In the genomic region with DNA sequence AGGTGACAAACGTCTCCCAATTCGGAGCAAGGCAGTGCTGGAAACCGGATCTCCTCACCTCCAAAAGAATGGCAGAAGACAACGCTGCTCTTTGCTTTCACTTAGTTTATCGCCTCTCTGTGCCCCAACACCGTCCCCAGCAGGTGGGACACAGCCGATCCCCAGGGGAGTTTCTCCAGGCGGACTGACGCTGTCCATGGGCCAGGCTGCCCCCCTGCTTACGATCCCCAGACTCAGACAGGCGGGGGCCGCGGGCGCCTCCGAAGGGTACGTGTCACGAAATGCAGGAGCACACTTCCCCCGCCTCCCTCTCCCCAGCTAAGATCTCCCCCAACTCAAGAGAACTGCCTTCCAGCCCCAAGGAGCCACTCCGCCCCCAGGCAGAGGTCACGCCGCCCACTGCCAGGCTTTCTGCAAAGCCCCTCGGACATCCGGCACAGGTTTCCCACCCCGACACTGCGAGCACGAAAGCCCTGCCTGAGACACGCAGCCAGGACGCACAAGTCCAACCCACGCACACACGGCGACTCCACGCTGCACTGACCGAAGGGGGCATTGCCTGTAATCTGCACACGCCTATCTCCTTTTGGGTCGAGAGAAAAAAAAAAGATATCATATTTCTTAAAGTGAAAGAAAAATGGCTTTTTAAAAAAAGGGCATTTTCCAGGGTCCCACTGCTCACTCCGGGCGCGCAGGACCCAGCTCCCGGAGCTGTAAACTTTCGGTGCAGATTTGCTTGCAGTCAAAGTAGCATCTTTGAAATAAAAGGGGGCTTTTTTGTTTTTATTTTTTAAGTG, we compare ENCODE assay signal across 2 cellular contexts.
A peak's percentile ranks its signal among the peaks of the same experiment; 100 is the strongest.
TF ChIP-seq lines count a peak whose summit lies in the region.

No MANE protein-coding gene starts in this region.

TF ChIP-seq in IMR-90, 13 proteins besides CTCF, POLR2A, EP300 and RAD21:
- TF ChIP-seq, protein P1, sequence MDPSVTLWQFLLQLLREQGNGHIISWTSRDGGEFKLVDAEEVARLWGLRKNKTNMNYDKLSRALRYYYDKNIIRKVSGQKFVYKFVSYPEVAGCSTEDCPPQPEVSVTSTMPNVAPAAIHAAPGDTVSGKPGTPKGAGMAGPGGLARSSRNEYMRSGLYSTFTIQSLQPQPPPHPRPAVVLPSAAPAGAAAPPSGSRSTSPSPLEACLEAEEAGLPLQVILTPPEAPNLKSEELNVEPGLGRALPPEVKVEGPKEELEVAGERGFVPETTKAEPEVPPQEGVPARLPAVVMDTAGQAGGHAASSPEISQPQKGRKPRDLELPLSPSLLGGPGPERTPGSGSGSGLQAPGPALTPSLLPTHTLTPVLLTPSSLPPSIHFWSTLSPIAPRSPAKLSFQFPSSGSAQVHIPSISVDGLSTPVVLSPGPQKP (IDR thresholded peaks at IDR 0.05; ENCODE audit: borderline replicate concordance, low read depth, low read length) = no peak
- TF ChIP-seq FOS (IDR thresholded peaks at IDR 0.05; ENCODE audit: low read depth, low read length) = no peak
- peak; percentile 91 for TF ChIP-seq MXI1 (IDR thresholded peaks at IDR 0.05; ENCODE audit: borderline replicate concordance, low read depth, low read length)
- TF ChIP-seq, protein P2, sequence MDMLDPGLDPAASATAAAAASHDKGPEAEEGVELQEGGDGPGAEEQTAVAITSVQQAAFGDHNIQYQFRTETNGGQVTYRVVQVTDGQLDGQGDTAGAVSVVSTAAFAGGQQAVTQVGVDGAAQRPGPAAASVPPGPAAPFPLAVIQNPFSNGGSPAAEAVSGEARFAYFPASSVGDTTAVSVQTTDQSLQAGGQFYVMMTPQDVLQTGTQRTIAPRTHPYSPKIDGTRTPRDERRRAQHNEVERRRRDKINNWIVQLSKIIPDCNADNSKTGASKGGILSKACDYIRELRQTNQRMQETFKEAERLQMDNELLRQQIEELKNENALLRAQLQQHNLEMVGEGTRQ (IDR thresholded peaks at IDR 0.05; ENCODE audit: low read depth, low read length) = no peak
- TF ChIP-seq NFE2L2 (IDR thresholded peaks at IDR 0.05; ENCODE audit: low read depth, low read length) = no peak
- TF ChIP-seq MAZ (IDR thresholded peaks at IDR 0.05; ENCODE audit: borderline replicate concordance, low read depth, low read length) = peak; percentile 93
- no peak for TF ChIP-seq SMC3 (IDR thresholded peaks at IDR 0.05; ENCODE audit: low read depth, low read length)
- TF ChIP-seq MAFK (IDR thresholded peaks at IDR 0.05; ENCODE audit: low read depth, low read length) = no peak
- TF ChIP-seq RFX5 (IDR thresholded peaks at IDR 0.05; ENCODE audit: low read depth, low read length) = no peak
- TF ChIP-seq CEBPB (IDR thresholded peaks at IDR 0.05; ENCODE audit: low read depth, low read length) = no peak
- no peak for TF ChIP-seq RCOR1 (IDR thresholded peaks at IDR 0.05; ENCODE audit: insufficient replicate concordance, low read length)
- TF ChIP-seq CHD1 (IDR thresholded peaks at IDR 0.05; ENCODE audit: low read depth, low read length) = no peak; the same call in 1 of the 2 replicates
- TF ChIP-seq BHLHE40 (IDR thresholded peaks at IDR 0.05; ENCODE audit: low read depth, low read length) = peak; percentile 60

TF ChIP-seq in WTC11, 78 proteins besides CTCF, POLR2A, EP300 and RAD21 (continued from another document):
- TF ChIP-seq, protein P3, sequence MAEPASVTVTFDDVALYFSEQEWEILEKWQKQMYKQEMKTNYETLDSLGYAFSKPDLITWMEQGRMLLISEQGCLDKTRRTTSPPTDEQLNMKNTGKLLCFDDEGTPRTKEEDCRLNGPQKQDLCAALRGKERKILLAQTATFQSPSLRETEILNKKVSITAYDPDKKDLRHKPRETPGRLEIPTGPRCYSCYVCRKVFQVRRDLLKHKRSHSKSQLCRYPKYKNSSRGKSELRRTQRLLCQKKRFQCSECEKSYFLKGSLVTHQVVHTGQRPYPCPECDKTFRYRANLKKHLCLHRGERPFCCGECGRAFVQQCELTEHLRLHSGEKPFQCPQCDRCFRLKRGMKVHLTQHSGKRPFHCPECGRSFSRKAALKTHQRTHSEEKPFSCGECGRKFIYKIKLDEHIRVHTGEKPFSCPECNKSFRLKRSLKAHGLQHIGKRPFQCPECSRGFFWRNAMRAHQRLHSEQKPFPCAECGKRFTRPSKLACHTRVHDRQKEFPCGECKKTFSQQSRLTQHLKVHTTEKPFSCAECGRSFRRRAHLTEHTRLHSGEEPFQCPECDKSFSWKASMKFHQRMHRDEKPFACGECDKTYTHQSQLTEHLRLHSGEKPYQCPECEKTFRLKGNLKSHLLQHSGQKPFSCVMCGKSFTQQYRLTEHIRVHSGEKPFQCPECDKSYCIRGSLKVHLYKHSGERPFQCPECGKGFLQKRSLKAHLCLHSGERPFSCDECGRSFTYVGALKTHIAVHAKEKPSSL (CRISPR knock-in tag; conservative IDR thresholded peaks at IDR 0.05) = no peak
- no peak for TF ChIP-seq ZNF416 (CRISPR knock-in tag; IDR thresholded peaks at IDR 0.05)
- TF ChIP-seq, protein P4, sequence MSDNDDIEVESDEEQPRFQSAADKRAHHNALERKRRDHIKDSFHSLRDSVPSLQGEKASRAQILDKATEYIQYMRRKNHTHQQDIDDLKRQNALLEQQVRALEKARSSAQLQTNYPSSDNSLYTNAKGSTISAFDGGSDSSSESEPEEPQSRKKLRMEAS (CRISPR knock-in tag; IDR thresholded peaks at IDR 0.05) = peak; percentile 40; the same call in 1 of the 2 replicates
- TF ChIP-seq, protein P5, sequence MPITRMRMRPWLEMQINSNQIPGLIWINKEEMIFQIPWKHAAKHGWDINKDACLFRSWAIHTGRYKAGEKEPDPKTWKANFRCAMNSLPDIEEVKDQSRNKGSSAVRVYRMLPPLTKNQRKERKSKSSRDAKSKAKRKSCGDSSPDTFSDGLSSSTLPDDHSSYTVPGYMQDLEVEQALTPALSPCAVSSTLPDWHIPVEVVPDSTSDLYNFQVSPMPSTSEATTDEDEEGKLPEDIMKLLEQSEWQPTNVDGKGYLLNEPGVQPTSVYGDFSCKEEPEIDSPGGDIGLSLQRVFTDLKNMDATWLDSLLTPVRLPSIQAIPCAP (CRISPR knock-in tag; IDR thresholded peaks at IDR 0.05) = 0 out of 2 replicates have a peak, but pooled peaks have one; percentile 18
- TF ChIP-seq, protein P6, sequence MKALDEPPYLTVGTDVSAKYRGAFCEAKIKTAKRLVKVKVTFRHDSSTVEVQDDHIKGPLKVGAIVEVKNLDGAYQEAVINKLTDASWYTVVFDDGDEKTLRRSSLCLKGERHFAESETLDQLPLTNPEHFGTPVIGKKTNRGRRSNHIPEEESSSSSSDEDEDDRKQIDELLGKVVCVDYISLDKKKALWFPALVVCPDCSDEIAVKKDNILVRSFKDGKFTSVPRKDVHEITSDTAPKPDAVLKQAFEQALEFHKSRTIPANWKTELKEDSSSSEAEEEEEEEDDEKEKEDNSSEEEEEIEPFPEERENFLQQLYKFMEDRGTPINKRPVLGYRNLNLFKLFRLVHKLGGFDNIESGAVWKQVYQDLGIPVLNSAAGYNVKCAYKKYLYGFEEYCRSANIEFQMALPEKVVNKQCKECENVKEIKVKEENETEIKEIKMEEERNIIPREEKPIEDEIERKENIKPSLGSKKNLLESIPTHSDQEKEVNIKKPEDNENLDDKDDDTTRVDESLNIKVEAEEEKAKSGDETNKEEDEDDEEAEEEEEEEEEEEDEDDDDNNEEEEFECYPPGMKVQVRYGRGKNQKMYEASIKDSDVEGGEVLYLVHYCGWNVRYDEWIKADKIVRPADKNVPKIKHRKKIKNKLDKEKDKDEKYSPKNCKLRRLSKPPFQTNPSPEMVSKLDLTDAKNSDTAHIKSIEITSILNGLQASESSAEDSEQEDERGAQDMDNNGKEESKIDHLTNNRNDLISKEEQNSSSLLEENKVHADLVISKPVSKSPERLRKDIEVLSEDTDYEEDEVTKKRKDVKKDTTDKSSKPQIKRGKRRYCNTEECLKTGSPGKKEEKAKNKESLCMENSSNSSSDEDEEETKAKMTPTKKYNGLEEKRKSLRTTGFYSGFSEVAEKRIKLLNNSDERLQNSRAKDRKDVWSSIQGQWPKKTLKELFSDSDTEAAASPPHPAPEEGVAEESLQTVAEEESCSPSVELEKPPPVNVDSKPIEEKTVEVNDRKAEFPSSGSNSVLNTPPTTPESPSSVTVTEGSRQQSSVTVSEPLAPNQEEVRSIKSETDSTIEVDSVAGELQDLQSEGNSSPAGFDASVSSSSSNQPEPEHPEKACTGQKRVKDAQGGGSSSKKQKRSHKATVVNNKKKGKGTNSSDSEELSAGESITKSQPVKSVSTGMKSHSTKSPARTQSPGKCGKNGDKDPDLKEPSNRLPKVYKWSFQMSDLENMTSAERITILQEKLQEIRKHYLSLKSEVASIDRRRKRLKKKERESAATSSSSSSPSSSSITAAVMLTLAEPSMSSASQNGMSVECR (CRISPR knock-in tag; IDR thresholded peaks at IDR 0.05; ENCODE audit: borderline replicate concordance) = peak; percentile 77; the same call in 1 of the 2 replicates
- 0 out of 2 replicates have a peak, but pooled peaks have one; percentile 48 for TF ChIP-seq CREM (CRISPR knock-in tag; IDR thresholded peaks at IDR 0.05)
- TF ChIP-seq, protein P7, sequence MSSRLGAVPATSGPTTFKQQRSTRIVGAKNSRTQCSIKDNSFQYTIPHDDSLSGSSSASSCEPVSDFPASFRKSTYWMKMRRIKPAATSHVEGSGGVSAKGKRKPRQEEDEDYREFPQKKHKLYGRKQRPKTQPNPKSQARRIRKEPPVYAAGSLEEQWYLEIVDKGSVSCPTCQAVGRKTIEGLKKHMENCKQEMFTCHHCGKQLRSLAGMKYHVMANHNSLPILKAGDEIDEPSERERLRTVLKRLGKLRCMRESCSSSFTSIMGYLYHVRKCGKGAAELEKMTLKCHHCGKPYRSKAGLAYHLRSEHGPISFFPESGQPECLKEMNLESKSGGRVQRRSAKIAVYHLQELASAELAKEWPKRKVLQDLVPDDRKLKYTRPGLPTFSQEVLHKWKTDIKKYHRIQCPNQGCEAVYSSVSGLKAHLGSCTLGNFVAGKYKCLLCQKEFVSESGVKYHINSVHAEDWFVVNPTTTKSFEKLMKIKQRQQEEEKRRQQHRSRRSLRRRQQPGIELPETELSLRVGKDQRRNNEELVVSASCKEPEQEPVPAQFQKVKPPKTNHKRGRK (CRISPR knock-in tag; IDR thresholded peaks at IDR 0.05; ENCODE audit: borderline replicate concordance) = 0 out of 2 replicates have a peak, but pooled peaks have one; percentile 25
- TF ChIP-seq, protein P8, sequence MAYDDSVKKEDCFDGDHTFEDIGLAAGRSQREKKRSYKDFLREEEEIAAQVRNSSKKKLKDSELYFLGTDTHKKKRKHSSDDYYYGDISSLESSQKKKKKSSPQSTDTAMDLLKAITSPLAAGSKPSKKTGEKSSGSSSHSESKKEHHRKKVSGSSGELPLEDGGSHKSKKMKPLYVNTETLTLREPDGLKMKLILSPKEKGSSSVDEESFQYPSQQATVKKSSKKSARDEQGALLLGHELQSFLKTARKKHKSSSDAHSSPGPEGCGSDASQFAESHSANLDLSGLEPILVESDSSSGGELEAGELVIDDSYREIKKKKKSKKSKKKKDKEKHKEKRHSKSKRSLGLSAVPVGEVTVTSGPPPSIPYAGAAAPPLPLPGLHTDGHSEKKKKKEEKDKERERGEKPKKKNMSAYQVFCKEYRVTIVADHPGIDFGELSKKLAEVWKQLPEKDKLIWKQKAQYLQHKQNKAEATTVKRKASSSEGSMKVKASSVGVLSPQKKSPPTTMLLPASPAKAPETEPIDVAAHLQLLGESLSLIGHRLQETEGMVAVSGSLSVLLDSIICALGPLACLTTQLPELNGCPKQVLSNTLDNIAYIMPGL (CRISPR knock-in tag; IDR thresholded peaks at IDR 0.05) = no peak
- TF ChIP-seq KAT7 (CRISPR knock-in tag; IDR thresholded peaks at IDR 0.05; ENCODE audit: borderline replicate concordance) = peak; percentile 94; the same call in 1 of the 2 replicates
- TF ChIP-seq, protein P9, sequence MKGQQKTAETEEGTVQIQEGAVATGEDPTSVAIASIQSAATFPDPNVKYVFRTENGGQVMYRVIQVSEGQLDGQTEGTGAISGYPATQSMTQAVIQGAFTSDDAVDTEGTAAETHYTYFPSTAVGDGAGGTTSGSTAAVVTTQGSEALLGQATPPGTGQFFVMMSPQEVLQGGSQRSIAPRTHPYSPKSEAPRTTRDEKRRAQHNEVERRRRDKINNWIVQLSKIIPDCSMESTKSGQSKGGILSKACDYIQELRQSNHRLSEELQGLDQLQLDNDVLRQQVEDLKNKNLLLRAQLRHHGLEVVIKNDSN (CRISPR knock-in tag; IDR thresholded peaks at IDR 0.05) = peak; percentile 14; the same call in 1 of the 2 replicates
- TF ChIP-seq ETV6 (CRISPR knock-in tag; IDR thresholded peaks at IDR 0.05) = 0 out of 2 replicates have a peak, but pooled peaks have one; percentile 38
- TF ChIP-seq TEAD1 (CRISPR knock-in tag; IDR thresholded peaks at IDR 0.05) = peak; percentile 47; the same call in 1 of the 2 replicates
TF ChIP-seq in WTC11: peak in this region for 10.
